Comparison of ENCODE assay signal across 8 cellular contexts in genomic region chr9:34458013-34458966, GRCh38. TPM values are rescaled to one million over a fixed set of nuclear protein-coding genes. Genes with fewer than 3 reads are reported as not detected.
A peak's percentile ranks its signal among the peaks of the same experiment; 100 is the strongest.
DNase-seq lines count a peak whose midpoint lies in the region; ATAC-seq lines count a peak whose summit lies in the region.

Gene DNAI1 (plus strand): TSS chr9:34458805. CDS start chr9:34459006, 201 bp downstream.
Gene FAM219A (minus strand): TSS chr9:34458570. CDS start chr9:34458263, 307 bp downstream.

- H3K4me1 Mint-ChIP-seq in activated T-helper 17 cell treated with anti-CD3 and anti-CD28 coated beads, Interleukin-2, amount 50 U/mL, for 72 hours, result peaks cover 37% of the 10 kb centered on the region
- peaks cover 27 to 42% (median 40%) of the 10 kb centered on the region in 3 donors for H3K4me1 Mint-ChIP-seq in naive B cell
- peaks cover 54% of the 10 kb centered on the region for H3K4me1 Mint-ChIP-seq in stimulated activated effector memory CD8-positive, alpha-beta T cell treated with anti-CD3 and anti-CD28 coated beads, Interleukin-12 subunit alpha, Interleukin-12 subunit beta, amount 100 ng/mL, for 72 hours

- no peaks in the 10 kb centered on the region for H3K9me3 Mint-ChIP-seq in activated T-helper 17 cell treated with anti-CD3 and anti-CD28 coated beads, Interleukin-2, amount 50 U/mL, for 72 hours
- H3K9me3 Mint-ChIP-seq in naive B cell, result peaks cover 0 to 1% (median 0%) of the 10 kb centered on the region in 7 donors
- H3K9me3 Mint-ChIP-seq in stimulated activated effector memory CD8-positive, alpha-beta T cell treated with anti-CD3 and anti-CD28 coated beads, Interleukin-12 subunit alpha, Interleukin-12 subunit beta, amount 100 ng/mL, for 72 hours, result no peaks in the 10 kb centered on the region

- peaks cover 4% of the 10 kb centered on the region for H3K27me3 Mint-ChIP-seq in activated T-helper 17 cell treated with anti-CD3 and anti-CD28 coated beads, Interleukin-2, amount 50 U/mL, for 72 hours
- peaks cover 10 to 20% (median 19%) of the 10 kb centered on the region in 3 donors for H3K27me3 Mint-ChIP-seq in naive B cell

- H3K4me3 Mint-ChIP-seq in activated T-helper 17 cell treated with anti-CD3 and anti-CD28 coated beads, Interleukin-2, amount 50 U/mL, for 72 hours, result peak within 1 kb of the TSS; percentile 90
- peak within 1 kb of the TSS; percentile 87 to 94 (median 92) for H3K4me3 Mint-ChIP-seq in naive B cell
- H3K4me3 Mint-ChIP-seq in stimulated activated effector memory CD8-positive, alpha-beta T cell treated with anti-CD3 and anti-CD28 coated beads, Interleukin-12 subunit alpha, Interleukin-12 subunit beta, amount 100 ng/mL, for 72 hours, result peak within 1 kb of the TSS; percentile 82

- DNase-seq in EH (ENCODE audit: low read depth) (peak; percentile 99), GOT3 (lab: John Stamatoyannopoulos, UW) (peak; percentile 88), LHCN-M2 (ENCODE audit: low read depth) (peak; percentile 97), RPMI7951 (ENCODE audit: low read depth) (peak; percentile 97), fibroblast of gingiva (ENCODE audit: low read depth) (peak; percentile 97), naive B cell (peak; percentile 100)
- peak; percentile 96 to 99 for DNase-seq in stimulated activated effector memory CD8-positive, alpha-beta T cell treated with anti-CD3 and anti-CD28 coated beads, Interleukin-12 subunit alpha, Interleukin-12 subunit beta, amount 100 ng/mL, for 72 hours (ENCODE audit: low spot score in 2 of 2)

- H3K27ac Mint-ChIP-seq in activated T-helper 17 cell treated with anti-CD3 and anti-CD28 coated beads, Interleukin-2, amount 50 U/mL, for 72 hours, result peak within 1 kb of the TSS; percentile 85
- peak within 1 kb of the TSS; percentile 28 to 97 (median 83) for H3K27ac Mint-ChIP-seq in naive B cell
- H3K27ac Mint-ChIP-seq in stimulated activated effector memory CD8-positive, alpha-beta T cell treated with anti-CD3 and anti-CD28 coated beads, Interleukin-12 subunit alpha, Interleukin-12 subunit beta, amount 100 ng/mL, for 72 hours, result peak within 1 kb of the TSS; percentile 79

- no peaks in the 10 kb centered on the region for H3K36me3 Mint-ChIP-seq in activated T-helper 17 cell treated with anti-CD3 and anti-CD28 coated beads, Interleukin-2, amount 50 U/mL, for 72 hours (ENCODE audit: low read depth)
- no peaks in the 10 kb centered on the region for H3K36me3 Mint-ChIP-seq in naive B cell
- peaks cover 17% of the 10 kb centered on the region for H3K36me3 Mint-ChIP-seq in stimulated activated effector memory CD8-positive, alpha-beta T cell treated with anti-CD3 and anti-CD28 coated beads, Interleukin-12 subunit alpha, Interleukin-12 subunit beta, amount 100 ng/mL, for 72 hours

- peak; percentile 95 for ATAC-seq in activated T-helper 17 cell treated with anti-CD3 and anti-CD28 coated beads, Interleukin-2, amount 50 U/mL, for 72 hours (replicated peaks)
- peak; percentile 95 to 97 for ATAC-seq in naive B cell (ENCODE audit: low read depth in 2 of 2)
- peak; percentile 95 for ATAC-seq in stimulated activated effector memory CD8-positive, alpha-beta T cell treated with anti-CD3 and anti-CD28 coated beads, Interleukin-12 subunit alpha, Interleukin-12 subunit beta, amount 100 ng/mL, for 72 hours

RNA-seq across cellular contexts. Expression of gene DNAI1, which starts in this region (rescaled TPM):
- total RNA-seq in LHCN-M2 (2014; rRNA removed), result not detected in 2 replicates
- polyA plus RNA-seq in LHCN-M2 (2012), result not detected
- total RNA-seq in RPMI7951 (2014; rRNA removed; shearing (Covaris generic)), result not detected in 2 replicates
- total RNA-seq in activated T-helper 17 cell treated with anti-CD3 and anti-CD28 coated beads, Interleukin-2, amount 50 U/mL, for 72 hours, result not detected
- polyA plus RNA-seq in naive B cell (ENCODE audit: low read depth in 6 of 6), result not detected

RNA-seq across cellular contexts. Expression of gene FAM219A, which starts in this region (rescaled TPM):
- 13.0 and 17.6 TPM in 2 replicates for total RNA-seq in LHCN-M2 (2014; rRNA removed)
- polyA plus RNA-seq in LHCN-M2 (2012), result 15.5 TPM
- 10.7 and 11.2 TPM in 2 replicates for total RNA-seq in RPMI7951 (2014; rRNA removed; shearing (Covaris generic))
- total RNA-seq in activated T-helper 17 cell treated with anti-CD3 and anti-CD28 coated beads, Interleukin-2, amount 50 U/mL, for 72 hours, result 10 to 100 TPM; 12.5 to 12.9 TPM
- 1 to 10 TPM in 3 of 6 donors, under 1 TPM in 3; 0.80 to 1.5 (median 1.1) TPM for polyA plus RNA-seq in naive B cell (ENCODE audit: low read depth in 6 of 6)

Comparison
In these comparisons a context has a peak if more than half of its experiments do, and no peak if none do; other contexts are left out.
1. Peak in every context shown above with its lines: DNase-seq and ATAC-seq.